ENCODE assay signal across 16 cellular contexts in genomic region chr3:116056280-116056679, GRCh38.
DNase-seq lines count a peak whose midpoint lies in the region; ATAC-seq and TF ChIP-seq lines count a peak whose summit lies in the region.
"Had no signal": no experiment of that assay in that cellular context is flagged by ENCODE, and none has a peak within 500 bp of the region (broad histone marks: within the 10 kb centered on the region; RNA-seq: fewer than 3 reads in every experiment).

No MANE protein-coding gene starts in this region.

- no peak overlapping the region for H3K4me3 Mint-ChIP-seq in chondrocyte (ENCODE audit: unreplicated experiment)
- H3K4me3 Mint-ChIP-seq: neural crest cell had no signal

- no peak for TF ChIP-seq POLR2A in GM18505 (IDR thresholded peaks at IDR 0.05; ENCODE audit: borderline replicate concordance, extremely low read depth, insufficient read depth, insufficient read length)

- DNase-seq in GDM1 (lab: John Stamatoyannopoulos, UW), result no peak
- DNase-seq in chondrocyte (ENCODE audit: low spot score), result no peak
- DNase-seq in glomerular visceral epithelial cell (ENCODE audit: extremely low spot score), result no peak
- no peak for DNase-seq in HCEC 1CT
- DNase-seq: activated CD8-positive, alpha-beta memory T cell treated with anti-CD3 and anti-CD28 coated beads, Interleukin-2, amount 50 U/mL, for 4 hours; amniotic stem cell; left cardiac atrium; NCI-H2171; small intestine; T-helper 9 cell; upper lobe of left lung had no signal

- H3K9me3 Mint-ChIP-seq in chondrocyte (ENCODE audit: low read depth), result no peaks in the 10 kb centered on the region
- H3K9me3 Mint-ChIP-seq: neural crest cell had no signal

- TF ChIP-seq CTCF in chondrocyte (IDR thresholded peaks at IDR 0.05), result no peak

- no peak overlapping the region for H3K27ac Mint-ChIP-seq in chondrocyte (ENCODE audit: unreplicated experiment)

- ATAC-seq in GM18505 (IDR thresholded peaks at IDR 0.05; ENCODE audit: unreplicated experiment) (peak; percentile 79), GM19463 (IDR thresholded peaks at IDR 0.05; ENCODE audit: unreplicated experiment) (peak; percentile 78), HG02840 (IDR thresholded peaks at IDR 0.05; ENCODE audit: low FRiP score, unreplicated experiment) (peak; percentile 72), HG03439 (IDR thresholded peaks at IDR 0.05; ENCODE audit: unreplicated experiment) (peak; percentile 87)
- ATAC-seq: left cardiac atrium had no signal

- H3K27me3 Mint-ChIP-seq in chondrocyte (ENCODE audit: low read depth), result no peaks in the 10 kb centered on the region

- peaks cover 8% of the 10 kb centered on the region for H3K4me1 Mint-ChIP-seq in chondrocyte (ENCODE audit: low read depth)

- no peaks in the 10 kb centered on the region for H3K36me3 Mint-ChIP-seq in chondrocyte (ENCODE audit: low read depth)
